ENCODE assay signal across 16 cellular contexts in the genomic region with DNA sequence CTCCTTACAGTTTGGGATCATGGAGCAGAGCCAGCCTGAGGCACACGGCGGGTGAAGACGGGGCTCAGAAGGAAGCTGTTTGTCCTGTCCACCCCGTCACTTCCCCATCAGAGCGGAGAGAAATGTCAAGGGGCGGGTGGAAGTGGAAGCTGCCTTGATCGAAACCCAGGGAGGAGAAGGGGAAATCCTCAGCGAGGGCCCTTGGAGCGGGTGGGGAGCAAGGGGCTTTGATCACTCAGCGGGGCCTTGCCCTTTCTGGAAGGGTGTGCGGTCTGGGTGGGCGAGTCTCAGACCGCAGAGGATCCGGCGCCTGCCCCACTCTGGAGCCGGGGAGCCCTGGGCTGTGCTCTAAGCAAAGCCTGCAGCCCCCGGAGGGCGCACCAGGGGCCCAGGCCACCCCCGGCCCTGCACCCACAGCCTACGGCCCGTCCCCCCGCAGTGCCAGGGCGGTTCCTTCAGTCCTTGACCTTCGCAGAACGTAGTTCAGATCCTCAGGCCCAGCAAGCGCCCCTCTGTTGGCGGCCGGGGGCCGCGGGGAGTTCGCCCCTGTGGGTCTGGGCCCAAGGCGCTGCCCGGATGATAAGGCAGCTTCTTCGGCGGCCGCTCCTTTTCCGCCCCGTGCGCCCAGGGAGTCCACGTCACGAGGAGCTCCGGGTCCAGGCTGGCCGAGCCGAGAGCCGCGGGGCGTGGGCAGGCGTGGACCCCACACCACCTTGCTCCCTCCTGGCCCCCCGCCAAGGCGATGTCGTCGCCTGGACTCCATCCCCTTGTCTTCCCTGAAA.
"Had no signal": no experiment of that assay in that cellular context is flagged by ENCODE, and none has a peak within 500 bp of the region (broad histone marks: within the 10 kb centered on the region; RNA-seq: fewer than 3 reads in every experiment).

No MANE protein-coding gene starts in this region.

- H3K27ac ChIP-seq: brain microvascular endothelial cell, epithelial cell of prostate, gastrocnemius medialis, heart right ventricle, transverse colon had no signal

- H3K9me3 Mint-ChIP-seq: activated CD4-positive, alpha-beta memory T cell treated with anti-CD3 and anti-CD28 coated beads, Interleukin-2, amount 10 ng/mL, durations not matched to agents 7 days and 5 days; activated T-cell treated with anti-CD3 and anti-CD28 coated beads, Interleukin-2, amount 50 U/mL, for 72 hours had no signal

- H3K4me1 ChIP-seq: gastrocnemius medialis had no signal

- H3K9me3 ChIP-seq: gastrocnemius medialis, heart right ventricle, transverse colon had no signal

- H3K4me3 ChIP-seq: gastrocnemius medialis, heart right ventricle, transverse colon had no signal

- H3K27me3 ChIP-seq: brain microvascular endothelial cell had no signal

- DNase-seq: activated CD4-positive, alpha-beta T cell treated with anti-CD3 and anti-CD28 coated beads for 4 hours; activated CD8-positive, alpha-beta memory T cell treated with anti-CD3 and anti-CD28 coated beads, Interleukin-2, amount 50 U/mL, for 4 hours; activated gamma-delta T cell; amniotic stem cell; brain microvascular endothelial cell; effector memory CD4-positive, alpha-beta T cell; gastrocnemius medialis; heart right ventricle; naive B cell; stimulated activated naive B cell treated with anti-CD40 and anti-IgM and Interleukin-4, amounts not matched to agents 10 μg/mL and 1 μg/mL and 100 μg/mL, for 72 hours; transverse colon had no signal

- H3K36me3 Mint-ChIP-seq: activated naive CD8-positive, alpha-beta T cell had no signal

- ATAC-seq: gastrocnemius medialis had no signal

- H3K4me3 Mint-ChIP-seq: activated CD4-positive, alpha-beta memory T cell treated with anti-CD3 and anti-CD28 coated beads, Interleukin-2, amount 10 ng/mL, durations not matched to agents 7 days and 5 days; activated naive CD8-positive, alpha-beta T cell; central memory CD8-positive, alpha-beta T cell; stimulated activated naive B cell treated with anti-CD40 and anti-IgM and Interleukin-4, amounts not matched to agents 10 μg/mL and 1 μg/mL and 100 μg/mL, for 72 hours had no signal

- H3K27ac Mint-ChIP-seq: activated CD4-positive, alpha-beta memory T cell treated with anti-CD3 and anti-CD28 coated beads, Interleukin-2, amount 10 ng/mL, durations not matched to agents 7 days and 5 days; activated naive CD8-positive, alpha-beta T cell; activated T-cell treated with anti-CD3 and anti-CD28 coated beads, Interleukin-2, amount 50 U/mL, for 72 hours; stimulated activated naive B cell treated with anti-CD40 and anti-IgM and Interleukin-4, amounts not matched to agents 10 μg/mL and 1 μg/mL and 100 μg/mL, for 72 hours had no signal
